In the genomic region with DNA sequence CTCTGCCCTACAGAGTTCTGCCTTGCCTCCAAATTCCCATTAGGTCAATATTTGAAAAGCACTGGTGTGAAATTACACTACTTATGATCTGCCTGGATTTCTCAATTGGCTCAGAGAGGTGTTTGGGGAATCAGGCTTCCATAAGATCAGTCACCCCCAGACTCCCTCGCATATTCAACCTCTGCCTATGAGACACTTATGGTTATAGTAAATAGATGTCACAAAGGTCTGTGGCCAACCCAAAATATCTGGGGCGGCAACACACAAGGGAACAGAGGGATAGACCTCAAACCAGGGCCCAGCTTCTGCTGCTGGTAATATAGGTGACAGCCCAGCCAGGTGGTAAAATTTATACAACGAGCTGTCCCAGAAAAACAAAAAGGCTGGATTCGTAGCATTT, we compare ENCODE assay signal across 32 cellular contexts.
"Had no signal": no experiment of that assay in that cellular context is flagged by ENCODE, and none has a peak within 500 bp of the region (broad histone marks: within the 10 kb centered on the region; RNA-seq: fewer than 3 reads in every experiment).

No MANE protein-coding gene starts in this region.

- H3K9me3 ChIP-seq: MG63, Peyer's patch, SK-N-SH had no signal

- H3K27ac ChIP-seq: Peyer's patch, SJSA1 had no signal

- H3K4me3 ChIP-seq: MG63, Peyer's patch, SJSA1 had no signal

- H3K27me3 ChIP-seq: MG63, Peyer's patch, SJSA1 had no signal

- DNase-seq: Kasumi-1; KG1; MG63; NCI-H1048; NCI-H1105 treated with DMSO at 0.1 percent for 48 hours; NCI-H1417; NCI-H1436; NCI-H146; NCI-H1694; NCI-H187; NCI-H1930; NCI-H2029 treated with DMSO at 0.1 percent for 48 hours; NCI-H2081 treated with DMSO at 0.1 percent for 48 hours; NCI-H2171 treated with DMSO at 0.1 percent for 48 hours; NCI-H2227 treated with DMSO at 0.1 percent for 48 hours; NCI-H345; NCI-H446; NCI-H510A treated with DMSO at 0.1 percent for 48 hours; NCI-H524 treated with DMSO at 0.1 percent for 48 hours; NCI-H526 treated with DMSO at 0.1 percent for 48 hours; NCI-H774; NK-92 treated with Interleukin-12 subunit alpha and Interleukin-12 subunit beta, amount 100 ng/mL, for 24 hours; OCI-M1; PC-3; Peyer's patch; Right ventricle myocardium superior; RPMI8226; SHP77 treated with DMSO at 0.1 percent for 48 hours; SW 1271; T-helper 1 cell had no signal

- H3K4me1 ChIP-seq: Peyer's patch had no signal

- H3K36me3 ChIP-seq: MG63, Peyer's patch, SJSA1 had no signal
